7 cellular contexts compared by ENCODE assay signal in genomic region chr1:113940365-113941244, GRCh38. TPM values are rescaled to one million over a fixed set of nuclear protein-coding genes. Genes with fewer than 3 reads are reported as not detected.
DNase-seq lines count a peak whose midpoint lies in the region; ATAC-seq and TF ChIP-seq lines count a peak whose summit lies in the region.

No MANE protein-coding gene starts in this region.

- H3K9me3 ChIP-seq in HEK293 (ENCODE audit: control insufficient read depth, insufficient read depth, low read depth, low read length) (no peaks in the 10 kb centered on the region), OCI-LY1 (ENCODE audit: low read length) (no peaks in the 10 kb centered on the region)

- no peaks in the 10 kb centered on the region for H3K9me2 ChIP-seq in OCI-LY1 (ENCODE audit: low read depth, low read length)

- peak; percentile 70 for ATAC-seq in stimulated activated memory B cell treated with anti-CD40 and anti-IgM and Interleukin-4, amounts not matched to agents 10 μg/mL and 1 μg/mL and 100 μg/mL, for 72 hours
- ATAC-seq in GM19455 (IDR thresholded peaks at IDR 0.05; ENCODE audit: unreplicated experiment), result no peak
- no peak for ATAC-seq in left ventricle myocardium superior

- TF ChIP-seq CTCF in HEK293 (tag by site-specific recombination; IDR thresholded peaks at IDR 0.05) (no peak), OCI-LY1 (IDR thresholded peaks at IDR 0.05; ENCODE audit: low read length) (no peak; the same call in 1 of the 2 replicates)

- POLR2A ChIA-PET in HEK293 (lab: Yijun Ruan, JAX), result no interaction called here

- no peaks in the 10 kb centered on the region for H3K4me1 ChIP-seq in HEK293 (ENCODE audit: control insufficient read depth, insufficient read depth, low read length)
- H3K4me1 ChIP-seq in OCI-LY1 (ENCODE audit: insufficient read depth, low read length, severe bottlenecking), result peaks cover 64% of the 10 kb centered on the region

- intact Hi-C loops in left ventricle myocardium superior (cut with micrococcal nuclease), result no loop called here

- DNase-seq in left ventricle myocardium superior (no peak), NCI-H187 treated with DMSO at 0.1 percent for 48 hours (lab: John Stamatoyannopoulos, UW) (no peak)

- H3F3A ChIP-seq in OCI-LY1 (ENCODE audit: insufficient read depth, low read length), result no peaks in the 10 kb centered on the region

- H3K4me3 Mint-ChIP-seq in stimulated activated memory B cell treated with anti-CD40 and anti-IgM and Interleukin-4, amounts not matched to agents 10 μg/mL and 1 μg/mL and 100 μg/mL, for 72 hours, result no peak overlapping the region

- H3K4me1 Mint-ChIP-seq in stimulated activated memory B cell treated with anti-CD40 and anti-IgM and Interleukin-4, amounts not matched to agents 10 μg/mL and 1 μg/mL and 100 μg/mL, for 72 hours, result peaks cover 57% of the 10 kb centered on the region

- no peak overlapping the region for H3K27ac ChIP-seq in HEK293 (ENCODE audit: extremely low read depth, low read depth, low read length)
- H3K27ac ChIP-seq in OCI-LY1 (ENCODE audit: low read depth, low read length, poor library complexity, severe bottlenecking), result peak overlapping the region; percentile 92
- H3K27ac ChIP-seq in angular gyrus (ENCODE audit: low read depth, low read length), result peak overlapping the region; percentile 26

- peak overlapping the region; percentile 41 for H3K27ac Mint-ChIP-seq in stimulated activated memory B cell treated with anti-CD40 and anti-IgM and Interleukin-4, amounts not matched to agents 10 μg/mL and 1 μg/mL and 100 μg/mL, for 72 hours

- no peaks in the 10 kb centered on the region for H4K20me1 ChIP-seq in OCI-LY1 (ENCODE audit: insufficient read depth, low read length)

- peaks cover 72% of the 10 kb centered on the region for H3K79me2 ChIP-seq in OCI-LY1 (ENCODE audit: insufficient read depth, low read length)

- H3K9me3 Mint-ChIP-seq in stimulated activated memory B cell treated with anti-CD40 and anti-IgM and Interleukin-4, amounts not matched to agents 10 μg/mL and 1 μg/mL and 100 μg/mL, for 72 hours, result peaks cover 8% of the 10 kb centered on the region

- H3K36me3 Mint-ChIP-seq in stimulated activated memory B cell treated with anti-CD40 and anti-IgM and Interleukin-4, amounts not matched to agents 10 μg/mL and 1 μg/mL and 100 μg/mL, for 72 hours, result peaks cover 28% of the 10 kb centered on the region

- H3K4me2 ChIP-seq in OCI-LY1 (ENCODE audit: low read length), result peak overlapping the region; percentile 65

- H3K27me3 ChIP-seq in OCI-LY1 (ENCODE audit: insufficient read depth, low read length), result no peaks in the 10 kb centered on the region

- H3K9ac ChIP-seq in OCI-LY1 (ENCODE audit: low read length), result peak overlapping the region; percentile 47; the same call in 1 of the 2 replicates

- no peaks in the 10 kb centered on the region for H3K27me3 Mint-ChIP-seq in stimulated activated memory B cell treated with anti-CD40 and anti-IgM and Interleukin-4, amounts not matched to agents 10 μg/mL and 1 μg/mL and 100 μg/mL, for 72 hours

- no peak overlapping the region for H2AFZ ChIP-seq in OCI-LY1 (ENCODE audit: low read length)

- H3K36me3 ChIP-seq in HEK293 (ENCODE audit: control insufficient read depth in 2 of 2, insufficient read depth in 1 of 2, low read length in 2 of 2) (peaks cover 18 to 33% of the 10 kb centered on the region in 2 experiments), OCI-LY1 (ENCODE audit: insufficient read depth, low read length) (peaks cover 37% of the 10 kb centered on the region)

- CTCF ChIA-PET in HEK293 (lab: Yijun Ruan, JAX), result interaction anchor here (1.0 kb wide), 1 partner anchor 342 kb away, joined by 4 read pairs; no protein-coding TSS in a partner anchor

- no peak overlapping the region for H3K4me3 ChIP-seq in HEK293 (ENCODE audit: low read depth, low read length)
- H3K4me3 ChIP-seq in OCI-LY1 (ENCODE audit: low read depth, low read length, poor library complexity, severe bottlenecking), result peak overlapping the region; percentile 40

TF ChIP-seq in HEK293, 187 proteins besides CTCF, POLR2A, EP300 and RAD21:
- TF ChIP-seq ZSCAN18 (tag by site-specific recombination; IDR thresholded peaks at IDR 0.05) (no peak), ZNF341 (tag by site-specific recombination; IDR thresholded peaks at IDR 0.05; ENCODE audit: low read depth) (peak; percentile 86), ZNF600 (tag by site-specific recombination; IDR thresholded peaks at IDR 0.05) (0 out of 2 replicates have a peak, but pooled peaks have one; percentile 34)
TF ChIP-seq in HEK293: peak in this region for 2.

RNA-seq across cellular contexts. Expression of gene HIPK1, which starts 11.5 kb away (rescaled TPM):
- 52.2 TPM for total RNA-seq in left ventricle myocardium superior

RNA-seq across cellular contexts. Expression of gene DCLRE1B, which starts 35.5 kb away (rescaled TPM):
- total RNA-seq in left ventricle myocardium superior, result 1.9 TPM

RNA-seq across cellular contexts. Expression of gene AP4B1, which starts 36.0 kb away (rescaled TPM):
- 15.4 TPM for total RNA-seq in left ventricle myocardium superior

RNA-seq across cellular contexts. Expression of gene OLFML3, which starts 38.7 kb away (rescaled TPM):
- 10.8 TPM for total RNA-seq in left ventricle myocardium superior

RNA-seq across cellular contexts. Expression of gene BCL2L15, which starts 53.2 kb away (rescaled TPM):
- total RNA-seq in left ventricle myocardium superior, result not detected
